ENCODE assay signal across 8 cellular contexts in genomic region chr19:17681505-17682125, GRCh38. TPM values are rescaled to one million over a fixed set of nuclear protein-coding genes. Genes with fewer than 3 reads are reported as not detected.
DNase-seq lines count a peak whose midpoint lies in the region; ATAC-seq, FAIRE-seq and TF ChIP-seq lines count a peak whose summit lies in the region.

No MANE protein-coding gene starts in this region.

- peaks cover 3% of the 10 kb centered on the region for H3K4me1 Mint-ChIP-seq in activated CD8-positive, alpha-beta T cell treated with anti-CD3 and anti-CD28 coated beads for 36 hours (ENCODE audit: low read depth)

- DNase-seq in Right ventricle myocardium inferior (ENCODE audit: missing footprints) (no peak), cardiac septum (ENCODE audit: low spot score) (no peak), left ventricle myocardium inferior (peak; percentile 31), urothelium cell line (ENCODE audit: low spot score) (peak; percentile 64), breast epithelium (ENCODE audit: low spot score in 2 of 2) (no peak)
- DNase-seq in activated CD8-positive, alpha-beta T cell treated with anti-CD3 and anti-CD28 coated beads for 36 hours, result peak; percentile 59
- no peak for DNase-seq in NK-92 treated with Interleukin-12 subunit alpha and Interleukin-12 subunit beta, amount 100 ng/mL, for 24 hours (lab: John Stamatoyannopoulos, UW)

- peaks cover 31% of the 10 kb centered on the region for H3K4me1 ChIP-seq in left ventricle myocardium inferior
- H3K4me1 ChIP-seq in breast epithelium, result no peaks in the 10 kb centered on the region

- H3K27ac Mint-ChIP-seq in activated CD8-positive, alpha-beta T cell treated with anti-CD3 and anti-CD28 coated beads for 36 hours, result no peak overlapping the region

- H3K4me3 Mint-ChIP-seq in activated CD8-positive, alpha-beta T cell treated with anti-CD3 and anti-CD28 coated beads for 36 hours, result no peak overlapping the region

- POLR2A ChIA-PET in activated CD8-positive, alpha-beta T cell treated with anti-CD3 and anti-CD28 coated beads for 36 hours (lab: Charles Lee), result no interaction called here

- no peak for TF ChIP-seq CTCF in activated CD8-positive, alpha-beta T cell treated with anti-CD3 and anti-CD28 coated beads for 36 hours (IDR thresholded peaks at IDR 0.05)
- TF ChIP-seq CTCF in left ventricle myocardium inferior (IDR thresholded peaks at IDR 0.05; ENCODE audit: borderline replicate concordance) (no peak), breast epithelium (IDR thresholded peaks at IDR 0.05) (no peak)

- no peaks in the 10 kb centered on the region for H3K36me3 ChIP-seq in left ventricle myocardium inferior
- H3K36me3 ChIP-seq in breast epithelium, result no peaks in the 10 kb centered on the region

- H3K4me3 ChIP-seq in left ventricle myocardium inferior, result no peak overlapping the region
- no peak overlapping the region for H3K4me3 ChIP-seq in breast epithelium

- H3K27me3 ChIP-seq in left ventricle myocardium inferior (ENCODE audit: low read depth) (peaks cover 58% of the 10 kb centered on the region), breast epithelium (peaks cover 1 to 86% of the 10 kb centered on the region in 2 donors)

- ATAC-seq in Right ventricle myocardium inferior (peak; percentile 30), HG03039 (IDR thresholded peaks at IDR 0.05; ENCODE audit: unreplicated experiment) (no peak)
- ATAC-seq in activated CD8-positive, alpha-beta T cell treated with anti-CD3 and anti-CD28 coated beads for 36 hours, result no peak

- intact Hi-C loops in Right ventricle myocardium inferior (cut with DNase I), result no loop called here
- intact Hi-C loops in cardiac septum (cut with DNase I), result no loop called here
- intact Hi-C loops in activated CD8-positive, alpha-beta T cell treated with anti-CD3 and anti-CD28 coated beads for 36 hours (cut with micrococcal nuclease), result no loop called here
- intact Hi-C loops in left ventricle myocardium inferior (cut with micrococcal nuclease), result no loop called here
- intact Hi-C loops in breast epithelium (cut with DNase I; ENCODE audit: low total_unique reads), result no loop called here

- CTCF ChIA-PET in activated CD8-positive, alpha-beta T cell treated with anti-CD3 and anti-CD28 coated beads for 36 hours (lab: Charles Lee), result no interaction called here

- no peaks in the 10 kb centered on the region for H3K9me3 Mint-ChIP-seq in activated CD8-positive, alpha-beta T cell treated with anti-CD3 and anti-CD28 coated beads for 36 hours

- H3K36me3 Mint-ChIP-seq in activated CD8-positive, alpha-beta T cell treated with anti-CD3 and anti-CD28 coated beads for 36 hours (ENCODE audit: low read depth), result no peaks in the 10 kb centered on the region

- H3K27ac ChIP-seq in left ventricle myocardium inferior (replicated peaks), result no peak overlapping the region
- H3K27ac ChIP-seq in breast epithelium, result no peak overlapping the region

- H3K27me3 Mint-ChIP-seq in activated CD8-positive, alpha-beta T cell treated with anti-CD3 and anti-CD28 coated beads for 36 hours, result peaks cover 62% of the 10 kb centered on the region

- H3K9me3 ChIP-seq in left ventricle myocardium inferior (replicated peaks) (no peaks in the 10 kb centered on the region), breast epithelium (no peaks in the 10 kb centered on the region)

- no peak for TF ChIP-seq POLR2A in breast epithelium (IDR thresholded peaks at IDR 0.05)

- FAIRE-seq in urothelium cell line (lab: Jason Lieb, UNC), result no peak

RNA-seq across cellular contexts. Expression of gene UNC13A, which starts 6.5 kb away (rescaled TPM):
- total RNA-seq in Right ventricle myocardium inferior (0.03 TPM), cardiac septum (0.30 TPM), left ventricle myocardium inferior (0.05 TPM), breast epithelium (under 1 TPM in 2 of 3 donors, not detected in 1; under 0.01 to 0.15 TPM)
- not detected for total RNA-seq in activated CD8-positive, alpha-beta T cell treated with anti-CD3 and anti-CD28 coated beads for 36 hours

RNA-seq across cellular contexts. Expression of gene MAP1S, which starts 37.7 kb away (rescaled TPM):
- 26.0 TPM for total RNA-seq in Right ventricle myocardium inferior
- total RNA-seq in cardiac septum, result 27.5 TPM
- 10 to 100 TPM; 53.8 to 54.7 TPM for total RNA-seq in activated CD8-positive, alpha-beta T cell treated with anti-CD3 and anti-CD28 coated beads for 36 hours
- total RNA-seq in left ventricle myocardium inferior, result 21.4 TPM
- total RNA-seq in breast epithelium, result 10 to 100 TPM; 11.2 to 17.4 (median 15.4) TPM

Comparison
In these comparisons a context has a peak if more than half of its experiments do, and no peak if none do; other contexts are left out.
1. DNase-seq: peak in activated CD8-positive, alpha-beta T cell treated with anti-CD3 and anti-CD28 coated beads for 36 hours (single experiment), left ventricle myocardium inferior (single experiment) and urothelium cell line (single experiment); none in Right ventricle myocardium inferior (single experiment), cardiac septum (single experiment), NK-92 treated with Interleukin-12 subunit alpha and Interleukin-12 subunit beta, amount 100 ng/mL, for 24 hours (single experiment) and breast epithelium (0 of 2).